ENCODE assay signal across 32 cellular contexts in the genomic region with DNA sequence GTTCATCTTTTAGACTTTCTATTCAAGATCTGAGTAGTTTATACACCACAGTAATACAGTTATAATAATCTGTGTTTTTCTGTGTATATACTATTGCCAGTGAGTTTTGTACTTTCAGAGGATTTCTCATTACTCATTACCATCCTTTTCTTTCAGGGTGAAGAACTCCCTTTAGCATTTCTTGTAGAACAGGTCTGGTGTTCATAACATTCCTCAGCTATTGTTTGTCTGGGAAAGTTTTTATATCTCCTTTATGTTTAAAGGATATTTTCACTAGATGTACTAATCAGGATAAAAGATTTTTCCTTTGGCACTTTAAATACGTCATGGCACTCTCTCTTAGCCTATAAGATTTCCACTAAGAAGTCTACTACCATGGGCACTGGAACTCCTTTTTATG.
"Had no signal": no experiment of that assay in that cellular context is flagged by ENCODE, and none has a peak within 500 bp of the region (broad histone marks: within the 10 kb centered on the region; RNA-seq: fewer than 3 reads in every experiment).

No MANE protein-coding gene starts in this region.

- H3K9me3 ChIP-seq: colonic mucosa, gastrocnemius medialis had no signal

- H3K27me3 ChIP-seq: brain microvascular endothelial cell, cardiac muscle cell, colonic mucosa, gastrocnemius medialis, heart left ventricle, hepatocyte had no signal

- DNase-seq: activated CD4-positive, alpha-beta memory T cell treated with anti-CD3 and anti-CD28 coated beads, Interleukin-2, amount 10 ng/mL, durations not matched to agents 7 days and 5 days; activated CD4-positive, alpha-beta T cell treated with anti-CD3 and anti-CD28 coated beads for 1 hour; activated CD4-positive, alpha-beta T cell treated with anti-CD3 and anti-CD28 coated beads for 4 hours; activated CD4-positive, alpha-beta T cell treated with anti-CD3 and anti-CD28 coated beads, Interleukin-2, amount 10 ng/mL, durations not matched to agents 7 days and 5 days; activated CD4-positive, alpha-beta T cell treated with anti-CD3 and anti-CD28 coated beads, Interleukin-2, amount 50 U/mL, for 4 hours; activated CD4-positive, CD25-positive, alpha-beta regulatory T cell; activated CD8-positive, alpha-beta memory T cell treated with anti-CD3 and anti-CD28 coated beads, Interleukin-2, amount 50 U/mL, for 48 hours; activated effector memory CD4-positive, alpha-beta T cell treated with Interleukin-2 at 50 U/mL for 16 hours; activated gamma-delta T cell treated with Interleukin-2 at 50 U/mL for 16 hours; activated naive CD4-positive, alpha-beta T cell treated with anti-CD3 and anti-CD28 coated beads, Interleukin-2, amount 50 U/mL, for 16 hours; activated naive CD4-positive, alpha-beta T cell treated with Interleukin-2 at 50 U/mL for 16 hours; activated T-cell treated with anti-CD3 and anti-CD28 coated beads for 4 hours; activated T-cell treated with anti-CD3 and anti-CD28 coated beads, Interleukin-2, amount 50 U/mL, for 24 hours; amniotic stem cell; anterior cingulate cortex; brain microvascular endothelial cell; central memory CD4-positive, alpha-beta T cell; cerebellar nuclear complex; colonic mucosa; effector CD8-positive, alpha-beta T cell; erythroblast; foreskin fibroblast; gastrocnemius medialis; glutamatergic neuron; heart left ventricle; T-helper 2 cell had no signal

- H3K27ac ChIP-seq: brain microvascular endothelial cell, cardiac muscle cell, colonic mucosa, gastrocnemius medialis, heart left ventricle, hepatocyte had no signal

- FAIRE-seq: astrocyte, endometrium, endothelial cell of umbilical vein had no signal

- H3K4me3 ChIP-seq: cardiac muscle cell, colonic mucosa, gastrocnemius medialis, heart left ventricle, hepatocyte had no signal

- ATAC-seq: activated T-helper 17 cell treated with anti-CD3 and anti-CD28 coated beads, Interleukin-2, amount 50 U/mL, for 72 hours; gastrocnemius medialis; heart left ventricle had no signal

- H3K79me2 ChIP-seq: hepatocyte had no signal

- H3K4me2 ChIP-seq: hepatocyte had no signal

- H3K36me3 ChIP-seq: brain microvascular endothelial cell, cardiac muscle cell, colonic mucosa, gastrocnemius medialis, heart left ventricle had no signal

- H2AFZ ChIP-seq: hepatocyte had no signal

- H3K4me1 ChIP-seq: colonic mucosa, gastrocnemius medialis had no signal
